Comparison of ENCODE assay signal across 30 cellular contexts in genomic region chr19:35871611-35872010, GRCh38. TPM values are rescaled to one million over a fixed set of nuclear protein-coding genes. Genes with fewer than 3 reads are reported as not detected.
DNase-seq lines count a peak whose midpoint lies in the region; FAIRE-seq and TF ChIP-seq lines count a peak whose summit lies in the region.
"Had no signal": no experiment of that assay in that cellular context is flagged by ENCODE, and none has a peak within 500 bp of the region (broad histone marks: within the 10 kb centered on the region; RNA-seq: fewer than 3 reads in every experiment).

No MANE protein-coding gene starts in this region.

- H4K91ac ChIP-seq in H1 (replicated peaks; ENCODE audit: insufficient read length, low read length) (no peak overlapping the region), neuronal stem cell (ENCODE audit: low read depth, low read length, poor library complexity) (no peak overlapping the region)

- TF ChIP-seq RAD21 in H1 (IDR thresholded peaks at IDR 0.05 in 1 of 2, conservative IDR thresholded peaks at IDR 0.05 in 1 of 2; ENCODE audit: low read depth in 2 of 2, low read length in 2 of 2), result no peak

- H3K4me3 ChIP-seq in H1 (ENCODE audit: extremely low read depth in 1 of 4, insufficient read depth in 2 of 4, low read depth in 3 of 4, low read length in 4 of 4), result no peak overlapping the region
- no peak overlapping the region for H3K4me3 ChIP-seq in neuronal stem cell (ENCODE audit: low read length in 2 of 2)
- H3K4me3 ChIP-seq: BLaER1, GM12878 had no signal

- peaks cover 0 to 2% of the 10 kb centered on the region in 2 experiments for H4K20me1 ChIP-seq in H1 (replicated peaks in 1 of 2; ENCODE audit: control insufficient read depth in 1 of 2, insufficient read depth in 2 of 2, low read length in 2 of 2)

- H3K23me2 ChIP-seq in H1 (ENCODE audit: low read depth, low read length), result peaks cover 9% of the 10 kb centered on the region; the same call in 1 of the 2 replicates

- H3K27ac ChIP-seq in H1 (ENCODE audit: low read depth, low read length), result no peak overlapping the region
- no peak overlapping the region for H3K27ac ChIP-seq in neuronal stem cell (replicated peaks; ENCODE audit: low read length)
- peak overlapping the region; percentile 9 for H3K27ac ChIP-seq in temporal lobe (ENCODE audit: low read depth, low read length)
- H3K27ac ChIP-seq: BLaER1 had no signal

- no peaks in the 10 kb centered on the region for H3K79me2 ChIP-seq in H1 (ENCODE audit: control insufficient read depth in 1 of 2, insufficient read depth in 2 of 2, low read length in 2 of 2)

- no peak for TF ChIP-seq CTCF in H1 (IDR thresholded peaks at IDR 0.05; ENCODE audit: control extremely low read depth in 1 of 3, insufficient read depth in 1 of 3, low read depth in 1 of 3, low read length in 3 of 3)

- no peak overlapping the region for H3K4me2 ChIP-seq in H1 (ENCODE audit: insufficient read depth in 1 of 2, low read depth in 2 of 2, low read length in 2 of 2)
- H3K4me2 ChIP-seq in neuronal stem cell (ENCODE audit: insufficient read depth, low read length, poor library complexity, severe bottlenecking), result no peak overlapping the region
- H3K4me2 ChIP-seq: BLaER1 had no signal

- H3K4ac ChIP-seq in H1 (replicated peaks; ENCODE audit: insufficient read length, low read depth, low read length), result no peak overlapping the region
- no peak overlapping the region for H3K4ac ChIP-seq in neuronal stem cell (ENCODE audit: low read length)

- H2BK15ac ChIP-seq in H1 (ENCODE audit: low read length) (0 out of 2 replicates have a peak overlapping the region, but pooled peaks have one; percentile 36), neuronal stem cell (ENCODE audit: low read length) (peak overlapping the region; percentile 5)

- H4K8ac ChIP-seq in H1 (ENCODE audit: extremely low read depth, insufficient read depth, low read length) (no peak overlapping the region), neuronal stem cell (ENCODE audit: low read depth, low read length) (no peak overlapping the region)

- H3K79me1 ChIP-seq in H1 (ENCODE audit: low read depth, low read length) (no peaks in the 10 kb centered on the region), neuronal stem cell (ENCODE audit: low read depth, low read length) (peaks cover 5% of the 10 kb centered on the region)

- no peak for TF ChIP-seq POLR2A in H1 (IDR thresholded peaks at IDR 0.05; ENCODE audit: control extremely low read depth in 1 of 2, low read depth in 2 of 2, low read length in 2 of 2)

- 83% methylated on average over 12 of the region's 12 CpGs; no CpG with 5 or more reads in 1 of the 2 experiments for WGBS in H1 (ENCODE audit: extremely low coverage in 1 of 2, insufficient coverage in 1 of 2, insufficient read length in 1 of 2, insufficient replicate concordance in 2 of 2, low coverage in 1 of 2, low lambda C conversion rate in 2 of 2, missing lambda C conversion rate in 1 of 2), 2 experiments
- WGBS in neuronal stem cell (ENCODE audit: extremely low coverage in 2 of 2, insufficient read length in 2 of 2, insufficient replicate concordance in 1 of 2), 2 donors, result no CpG with 5 or more reads among the region's 12 CpGs

- H3K14ac ChIP-seq in H1 (ENCODE audit: insufficient read length) (no peak overlapping the region), neuronal stem cell (ENCODE audit: low read length) (no peak overlapping the region)

- no peak overlapping the region for H2BK20ac ChIP-seq in H1 (ENCODE audit: low read length)

- H3K9ac ChIP-seq in H1 (replicated peaks in 1 of 4; ENCODE audit: extremely low read depth in 1 of 4, low read depth in 3 of 4, low read length in 3 of 4) (no peak overlapping the region), neuronal stem cell (ENCODE audit: low read depth, low read length, poor library complexity) (no peak overlapping the region)
- H3K9ac ChIP-seq: BLaER1 had no signal

- H3K18ac ChIP-seq in H1 (ENCODE audit: extremely low read depth, low read length) (no peak overlapping the region), neuronal stem cell (ENCODE audit: low read length) (no peak overlapping the region)

- H3K9me3 ChIP-seq in H1 (ENCODE audit: insufficient read depth in 2 of 2, low read depth in 1 of 2, low read length in 1 of 2) (no peaks in the 10 kb centered on the region), neuronal stem cell (replicated peaks in 1 of 2; ENCODE audit: control insufficient read depth in 2 of 2, insufficient read depth in 1 of 2, low read depth in 1 of 2, low read length in 2 of 2) (no peaks in the 10 kb centered on the region)
- H3K9me3 ChIP-seq: BE2C, BLaER1 had no signal

- DNase-seq in H1 (ENCODE audit: low read depth in 1 of 2, low spot score in 2 of 2) (no peak), neuronal stem cell (ENCODE audit: low spot score) (no peak), SKM-1 (lab: John Stamatoyannopoulos, UW; ENCODE audit: unreplicated experiment) (no peak), HEK293T (ENCODE audit: extremely low spot score) (no peak)
- DNase-seq: 8988T; ACHN; BE2C; C1 segment of cervical spinal cord; CD4-positive, alpha-beta memory T cell; CD4-positive, CD25-positive, alpha-beta regulatory T cell; CD8-positive, alpha-beta memory T cell; COR-L47; DMS 273 treated with DMSO at 0.1 percent for 48 hours; DMS153; DMS79; DND-41; EL; GDM1 had no signal

- TF ChIP-seq EP300 in H1 (IDR thresholded peaks at IDR 0.05; ENCODE audit: borderline replicate concordance in 1 of 2, low read depth in 2 of 2, low read length in 2 of 2), result no peak

- H3K23ac ChIP-seq in H1 (ENCODE audit: insufficient read length) (no peak overlapping the region), neuronal stem cell (ENCODE audit: low read depth, low read length, poor library complexity) (no peak overlapping the region)

- H3K27me3 ChIP-seq in H1 (replicated peaks in 1 of 4; ENCODE audit: control insufficient read depth in 3 of 4, extremely low read depth in 1 of 4, insufficient read depth in 3 of 4, low read length in 3 of 4) (peaks cover 3 to 12% (median 7%) of the 10 kb centered on the region in 4 experiments), neuronal stem cell (ENCODE audit: control insufficient read depth in 3 of 3, insufficient read depth in 3 of 3, low read depth in 1 of 3, low read length in 3 of 3) (no peaks in the 10 kb centered on the region)
- H3K27me3 ChIP-seq: BE2C had no signal

- no peak overlapping the region for H2AK5ac ChIP-seq in H1 (ENCODE audit: low read depth, low read length)
- peak overlapping the region; percentile 64 for H2AK5ac ChIP-seq in neuronal stem cell (ENCODE audit: low read depth, low read length)

- H3K36me3 ChIP-seq in H1 (ENCODE audit: control insufficient read depth in 2 of 4, insufficient read depth in 4 of 4, low read length in 3 of 4), result no peaks in the 10 kb centered on the region; a peak in 1 of 8 replicates
- peaks cover 31 to 50% of the 10 kb centered on the region in 2 donors for H3K36me3 ChIP-seq in neuronal stem cell (replicated peaks in 1 of 2; ENCODE audit: control insufficient read depth in 2 of 2, insufficient read depth in 2 of 2, low read length in 2 of 2)
- H3K36me3 ChIP-seq: BLaER1 had no signal

- no peak overlapping the region for H2BK120ac ChIP-seq in H1 (replicated peaks; ENCODE audit: low read depth, low read length)
- no peak overlapping the region for H2BK120ac ChIP-seq in neuronal stem cell (ENCODE audit: low read depth, low read length)

- no peak overlapping the region for H3K56ac ChIP-seq in H1 (replicated peaks; ENCODE audit: insufficient read length, low read depth, low read length)

- H2BK5ac ChIP-seq in H1 (ENCODE audit: low read depth, low read length), result no peak overlapping the region; the same call in 1 of the 2 replicates
- H2BK5ac ChIP-seq in neuronal stem cell (ENCODE audit: low read length), result no peak overlapping the region

- H2AFZ ChIP-seq in H1 (ENCODE audit: low read length) (no peak overlapping the region), neuronal stem cell (ENCODE audit: low read length) (no peak overlapping the region)

- no peak overlapping the region for H4K5ac ChIP-seq in H1 (ENCODE audit: insufficient read length, low read depth, low read length)

- CTCF ChIA-PET in H1 (lab: Charles Lee; ENCODE audit: partially characterized antibody) (interaction anchor here (1.1 to 1.8 kb wide), 4 partner anchors 17 to 177 kb away, joined by 3 to 6 read pairs (median 4); no protein-coding TSS in a partner anchor), HEK293T (lab: Yijun Ruan, JAX) (no interaction called here)

- FAIRE-seq in H1 (lab: Jason Lieb, UNC), result no peak
- FAIRE-seq: A204.1, GM12892, GM18507, GM19239 had no signal

- POLR2A ChIA-PET in H1 (lab: Charles Lee; ENCODE audit: partially characterized antibody), result interaction anchor here (0.8 to 1.0 kb wide), 2 partner anchors 13 to 141 kb away, joined by 3 read pairs; no protein-coding TSS in a partner anchor
- POLR2A ChIA-PET in HEK293T (lab: Yijun Ruan, JAX), result no interaction called here

- H3K4me1 ChIP-seq in H1 (replicated peaks in 1 of 4; ENCODE audit: control insufficient read depth in 3 of 4, insufficient read depth in 4 of 4, low read length in 3 of 4) (peaks cover 0 to 12% (median 8%) of the 10 kb centered on the region in 4 experiments; a peak in 5 of 7 replicates), neuronal stem cell (ENCODE audit: control insufficient read depth in 2 of 2, insufficient read depth in 1 of 2, low read depth in 1 of 2, low read length in 2 of 2) (peaks cover 7 to 10% of the 10 kb centered on the region in 2 donors)

- 0 out of 2 replicates have a peak overlapping the region, but pooled peaks have one; percentile 12 for H2BK12ac ChIP-seq in H1 (ENCODE audit: low read depth, low read length)
- H2BK12ac ChIP-seq in neuronal stem cell (ENCODE audit: low read length), result no peak overlapping the region

RNA-seq across cellular contexts. Expression of gene APLP1, which starts 3.2 kb away (rescaled TPM):
- total RNA-seq in H1 (2021; fragmentation: NEBNext Ultra II Directional; extraction: Animal tissue kit (Norgen Biotek cat#: 25700)), result 22.0 and 22.2 TPM in 2 replicates
- 19.9 and 32.4 TPM in 2 replicates for polyA plus RNA-seq in H1 (2011; rRNA removed)
- polyA plus RNA-seq in H1 (2011; cell fraction: cytosol; rRNA removed), result 18.3 TPM
- 37.2 TPM for polyA plus RNA-seq in H1 (2011; cell fraction: nucleus; rRNA removed)
- 18.3 to 26.1 TPM (median 22.6 TPM) in 4 replicates for polyA plus RNA-seq in H1 (2012, experiment 1 of 2)
- polyA plus RNA-seq in H1 (2012, experiment 2 of 2), result 52.7 TPM
- polyA plus RNA-seq in H1 (2013, experiment 1 of 2), result 43.9 TPM
- 44.0 TPM for polyA plus RNA-seq in H1 (2013, experiment 2 of 2)
- polyA minus RNA-seq in H1 (2011; rRNA and poly(A)+ RNA removed), result 8.1 and 9.1 TPM in 2 replicates
- polyA minus RNA-seq in H1 (2011; cell fraction: cytosol; rRNA and poly(A)+ RNA removed), result 8.1 TPM
- 9.3 TPM for polyA minus RNA-seq in H1 (2011; cell fraction: nucleus; rRNA and poly(A)+ RNA removed)
- 299 TPM for polyA plus RNA-seq in neuronal stem cell (2013, experiment 1 of 2)
- 297 TPM for polyA plus RNA-seq in neuronal stem cell (2013, experiment 2 of 2)
- total RNA-seq in temporal lobe, result 162 TPM
- total RNA-seq: CD4-positive, alpha-beta memory T cell; CD4-positive, CD25-positive, alpha-beta regulatory T cell had no signal
- polyA plus RNA-seq: CD14-positive monocyte; CD4-positive, CD25-positive, alpha-beta regulatory T cell; CD8-positive, alpha-beta memory T cell had no signal

RNA-seq across cellular contexts. Expression of gene KIRREL2, which starts 14.9 kb away (rescaled TPM):
- 4.6 TPM in 2 replicates for total RNA-seq in H1 (2021; fragmentation: NEBNext Ultra II Directional; extraction: Animal tissue kit (Norgen Biotek cat#: 25700))
- polyA plus RNA-seq in H1 (2011; rRNA removed), result 2.4 and 3.3 TPM in 2 replicates
- 2.6 TPM for polyA plus RNA-seq in H1 (2011; cell fraction: cytosol; rRNA removed)
- polyA plus RNA-seq in H1 (2011; cell fraction: nucleus; rRNA removed), result 7.0 TPM
- polyA plus RNA-seq in H1 (2012, experiment 1 of 2), result 3.4 to 4.7 TPM (median 4.0 TPM) in 4 replicates
- polyA plus RNA-seq in H1 (2012, experiment 2 of 2), result 2.8 TPM
- 4.8 TPM for polyA plus RNA-seq in H1 (2013, experiment 1 of 2)
- polyA plus RNA-seq in H1 (2013, experiment 2 of 2), result 4.4 TPM
- polyA minus RNA-seq in H1 (2011; rRNA and poly(A)+ RNA removed), result 1.2 and 2.4 TPM in 2 replicates
- polyA minus RNA-seq in H1 (2011; cell fraction: cytosol; rRNA and poly(A)+ RNA removed), result 2.2 TPM
- 1.7 TPM for polyA minus RNA-seq in H1 (2011; cell fraction: nucleus; rRNA and poly(A)+ RNA removed)
- polyA plus RNA-seq in neuronal stem cell (2013, experiment 1 of 2), result 7.2 TPM
- 7.3 TPM for polyA plus RNA-seq in neuronal stem cell (2013, experiment 2 of 2)
- total RNA-seq in temporal lobe, result 0.74 TPM
- total RNA-seq: CD4-positive, alpha-beta memory T cell; CD4-positive, CD25-positive, alpha-beta regulatory T cell; GM12878 had no signal
- polyA plus RNA-seq: AG04450; CD14-positive monocyte; CD4-positive, CD25-positive, alpha-beta regulatory T cell; CD8-positive, alpha-beta memory T cell had no signal

RNA-seq across cellular contexts. Expression of gene NPHS1, which starts 19.3 kb away (rescaled TPM):
- 0.40 and 1.4 TPM in 2 replicates for total RNA-seq in H1 (2021; fragmentation: NEBNext Ultra II Directional; extraction: Animal tissue kit (Norgen Biotek cat#: 25700))
- 1.3 and 1.9 TPM in 2 replicates for polyA plus RNA-seq in H1 (2011; rRNA removed)
- polyA plus RNA-seq in H1 (2011; cell fraction: cytosol; rRNA removed), result 2.6 TPM
- 8.1 TPM for polyA plus RNA-seq in H1 (2011; cell fraction: nucleus; rRNA removed)
- 0.87 to 1.9 TPM (median 1.4 TPM) in 4 replicates for polyA plus RNA-seq in H1 (2012, experiment 1 of 2)
- 0.34 TPM for polyA plus RNA-seq in H1 (2012, experiment 2 of 2)
- 0.69 TPM for polyA plus RNA-seq in H1 (2013, experiment 1 of 2)
- 0.68 TPM for polyA plus RNA-seq in H1 (2013, experiment 2 of 2)
- polyA minus RNA-seq in H1 (2011; rRNA and poly(A)+ RNA removed), result 0.63 and 0.73 TPM in 2 replicates
- polyA minus RNA-seq in H1 (2011; cell fraction: cytosol; rRNA and poly(A)+ RNA removed), result 0.73 TPM
- 1.7 TPM for polyA minus RNA-seq in H1 (2011; cell fraction: nucleus; rRNA and poly(A)+ RNA removed)
- 0.74 TPM for polyA plus RNA-seq in neuronal stem cell (2013, experiment 1 of 2)
- 0.58 TPM for polyA plus RNA-seq in neuronal stem cell (2013, experiment 2 of 2)
- 0.25 TPM for total RNA-seq in temporal lobe
- total RNA-seq: A673; CD4-positive, alpha-beta memory T cell; CD4-positive, CD25-positive, alpha-beta regulatory T cell; CD8-positive, alpha-beta memory T cell; Daoy; G401; GM12878 had no signal
- polyA plus RNA-seq: AG04450; CD14-positive monocyte; CD4-positive, alpha-beta memory T cell; CD4-positive, CD25-positive, alpha-beta regulatory T cell; CD8-positive, alpha-beta memory T cell; GM12878 had no signal

RNA-seq across cellular contexts. Expression of gene NFKBID, which starts 28.7 kb away (rescaled TPM):
- total RNA-seq in H1 (2021; fragmentation: NEBNext Ultra II Directional; extraction: Animal tissue kit (Norgen Biotek cat#: 25700)), result 12.0 and 13.2 TPM in 2 replicates
- 10.0 and 22.1 TPM in 2 replicates for polyA plus RNA-seq in H1 (2011; rRNA removed)
- polyA plus RNA-seq in H1 (2011; cell fraction: cytosol; rRNA removed), result 8.7 TPM
- 39.2 TPM for polyA plus RNA-seq in H1 (2011; cell fraction: nucleus; rRNA removed)
- 4.9 to 9.4 TPM (median 8.5 TPM) in 4 replicates for polyA plus RNA-seq in H1 (2012, experiment 1 of 2)
- polyA plus RNA-seq in H1 (2012, experiment 2 of 2), result 5.1 TPM
- 9.8 TPM for polyA plus RNA-seq in H1 (2013, experiment 1 of 2)
- 11.0 TPM for polyA plus RNA-seq in H1 (2013, experiment 2 of 2)
- 7.3 and 8.1 TPM in 2 replicates for polyA minus RNA-seq in H1 (2011; rRNA and poly(A)+ RNA removed)
- 5.7 TPM for polyA minus RNA-seq in H1 (2011; cell fraction: cytosol; rRNA and poly(A)+ RNA removed)
- polyA minus RNA-seq in H1 (2011; cell fraction: nucleus; rRNA and poly(A)+ RNA removed), result 27.4 TPM
- 4.8 TPM for polyA plus RNA-seq in neuronal stem cell (2013, experiment 1 of 2)
- polyA plus RNA-seq in neuronal stem cell (2013, experiment 2 of 2), result 4.7 TPM
- total RNA-seq in temporal lobe, result 2.0 TPM

RNA-seq across cellular contexts. Expression of gene HCST, which starts 30.7 kb away (rescaled TPM):
- total RNA-seq in H1 (2021; fragmentation: NEBNext Ultra II Directional; extraction: Animal tissue kit (Norgen Biotek cat#: 25700)), result 1.1 TPM in 1 of 2 replicates, not detected in the other
- polyA plus RNA-seq in H1 (2011; rRNA removed), result 2.8 and 3.0 TPM in 2 replicates
- polyA plus RNA-seq in H1 (2011; cell fraction: cytosol; rRNA removed), result 1.5 TPM
- 1.0 TPM for polyA plus RNA-seq in H1 (2011; cell fraction: nucleus; rRNA removed)
- 0.90 to 1.8 TPM (median 1.3 TPM) in 4 replicates for polyA plus RNA-seq in H1 (2012, experiment 1 of 2)
- 4.3 TPM for polyA plus RNA-seq in H1 (2012, experiment 2 of 2)
- polyA plus RNA-seq in H1 (2013, experiment 1 of 2), result 3.4 TPM
- polyA plus RNA-seq in H1 (2013, experiment 2 of 2), result 4.7 TPM
- polyA minus RNA-seq in H1 (2011; rRNA and poly(A)+ RNA removed), result 0.73 TPM in 1 of 2 replicates, not detected in the other
- polyA minus RNA-seq in H1 (2011; cell fraction: cytosol; rRNA and poly(A)+ RNA removed), result not detected
- polyA minus RNA-seq in H1 (2011; cell fraction: nucleus; rRNA and poly(A)+ RNA removed), result not detected
- 0.32 TPM for polyA plus RNA-seq in neuronal stem cell (2013, experiment 1 of 2)
- 0.39 TPM for polyA plus RNA-seq in neuronal stem cell (2013, experiment 2 of 2)
- not detected for total RNA-seq in temporal lobe
- total RNA-seq: Daoy, G401 had no signal
